Comparison of ENCODE assay signal across 16 cellular contexts in the genomic region with DNA sequence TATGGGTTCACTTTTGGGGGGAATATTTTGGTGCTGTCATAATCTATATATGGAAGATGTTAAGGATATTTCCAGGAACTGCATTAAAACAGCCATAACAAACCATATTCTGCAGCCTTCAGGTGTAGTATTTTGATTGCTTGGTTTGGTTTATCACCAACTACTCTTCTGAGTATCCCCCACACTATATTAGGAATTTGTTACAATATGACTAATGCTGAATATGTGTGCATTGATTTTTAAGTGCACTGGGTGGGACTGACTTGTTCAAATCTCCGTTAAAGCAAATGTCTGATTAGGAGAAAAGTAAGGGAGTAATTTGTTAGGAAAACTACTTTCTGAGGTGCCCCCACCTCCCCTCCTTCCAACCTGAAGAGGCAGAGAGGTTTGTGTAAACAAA.
"Had no signal": no experiment of that assay in that cellular context is flagged by ENCODE, and none has a peak within 500 bp of the region (broad histone marks: within the 10 kb centered on the region; RNA-seq: fewer than 3 reads in every experiment).

No MANE protein-coding gene starts in this region.

- H3K4me3 ChIP-seq: coronary artery, esophagus muscularis mucosa, lower lobe of right lung, right lobe of liver, smooth muscle cell, testis, tibial nerve, upper lobe of right lung, uterus had no signal

- H3K4me2 ChIP-seq: smooth muscle cell had no signal

- H3K4me1 ChIP-seq: right lobe of liver had no signal

- ATAC-seq: left colon had no signal

- H2AFZ ChIP-seq: parathyroid adenoma had no signal

- H3K36me3 ChIP-seq: esophagus muscularis mucosa, lower lobe of right lung, right lobe of liver, tibial nerve, upper lobe of right lung, uterus had no signal

- H3K27me3 ChIP-seq: esophagus muscularis mucosa, right lobe of liver, testis, tibial nerve, upper lobe of right lung, uterus had no signal

- H3K27ac ChIP-seq: parathyroid adenoma, right lobe of liver, testis, upper lobe of right lung, uterus had no signal

- H3K9ac ChIP-seq: parathyroid adenoma had no signal

- H3K9me3 ChIP-seq: esophagus muscularis mucosa, lower lobe of right lung, right lobe of liver, testis, tibial nerve, upper lobe of right lung, uterus had no signal

- DNase-seq: foreskin melanocyte; kidney glomerular epithelial cell; left ventricle myocardium superior; lower lobe of right lung; occipital lobe; right lobe of liver; stimulated activated naive CD4-positive, alpha-beta T cell; upper lobe of right lung; uterus had no signal
